In genomic region chr3:42880601-42881451, GRCh38 we compare ENCODE assay signal across 1 cellular context.
TF ChIP-seq lines count a peak whose summit lies in the region.

No MANE protein-coding gene starts in this region.

TF ChIP-seq in WTC11, 78 proteins besides CTCF, POLR2A, EP300 and RAD21 (continued from another document):
- no peak for TF ChIP-seq AR (CRISPR knock-in tag; IDR thresholded peaks at IDR 0.05)
- TF ChIP-seq GRHL2 (CRISPR knock-in tag; IDR thresholded peaks at IDR 0.05; ENCODE audit: insufficient replicate concordance, severe bottlenecking) = no peak
- TF ChIP-seq NR1H2 (CRISPR knock-in tag; IDR thresholded peaks at IDR 0.05) = no peak
- no peak for TF ChIP-seq RORB (CRISPR knock-in tag; IDR thresholded peaks at IDR 0.05)
- TF ChIP-seq ZNF263 (CRISPR knock-in tag; IDR thresholded peaks at IDR 0.05; ENCODE audit: low read depth) = no peak
- no peak for TF ChIP-seq TCF7 (CRISPR knock-in tag; IDR thresholded peaks at IDR 0.05; ENCODE audit: low read depth)
- TF ChIP-seq CBFB (CRISPR knock-in tag; IDR thresholded peaks at IDR 0.05; ENCODE audit: low read depth) = no peak
- no peak for TF ChIP-seq NR3C1 (CRISPR knock-in tag; conservative IDR thresholded peaks at IDR 0.05; ENCODE audit: low read depth)
- TF ChIP-seq, protein P1, sequence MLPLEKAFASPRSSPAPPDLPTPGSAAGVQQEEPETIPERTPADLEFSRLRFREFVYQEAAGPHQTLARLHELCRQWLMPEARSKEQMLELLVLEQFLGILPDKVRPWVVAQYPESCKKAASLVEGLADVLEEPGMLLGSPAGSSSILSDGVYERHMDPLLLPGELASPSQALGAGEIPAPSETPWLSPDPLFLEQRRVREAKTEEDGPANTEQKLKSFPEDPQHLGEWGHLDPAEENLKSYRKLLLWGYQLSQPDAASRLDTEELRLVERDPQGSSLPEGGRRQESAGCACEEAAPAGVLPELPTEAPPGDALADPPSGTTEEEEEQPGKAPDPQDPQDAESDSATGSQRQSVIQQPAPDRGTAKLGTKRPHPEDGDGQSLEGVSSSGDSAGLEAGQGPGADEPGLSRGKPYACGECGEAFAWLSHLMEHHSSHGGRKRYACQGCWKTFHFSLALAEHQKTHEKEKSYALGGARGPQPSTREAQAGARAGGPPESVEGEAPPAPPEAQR (CRISPR knock-in tag; IDR thresholded peaks at IDR 0.05) = no peak
- TF ChIP-seq, protein P2, sequence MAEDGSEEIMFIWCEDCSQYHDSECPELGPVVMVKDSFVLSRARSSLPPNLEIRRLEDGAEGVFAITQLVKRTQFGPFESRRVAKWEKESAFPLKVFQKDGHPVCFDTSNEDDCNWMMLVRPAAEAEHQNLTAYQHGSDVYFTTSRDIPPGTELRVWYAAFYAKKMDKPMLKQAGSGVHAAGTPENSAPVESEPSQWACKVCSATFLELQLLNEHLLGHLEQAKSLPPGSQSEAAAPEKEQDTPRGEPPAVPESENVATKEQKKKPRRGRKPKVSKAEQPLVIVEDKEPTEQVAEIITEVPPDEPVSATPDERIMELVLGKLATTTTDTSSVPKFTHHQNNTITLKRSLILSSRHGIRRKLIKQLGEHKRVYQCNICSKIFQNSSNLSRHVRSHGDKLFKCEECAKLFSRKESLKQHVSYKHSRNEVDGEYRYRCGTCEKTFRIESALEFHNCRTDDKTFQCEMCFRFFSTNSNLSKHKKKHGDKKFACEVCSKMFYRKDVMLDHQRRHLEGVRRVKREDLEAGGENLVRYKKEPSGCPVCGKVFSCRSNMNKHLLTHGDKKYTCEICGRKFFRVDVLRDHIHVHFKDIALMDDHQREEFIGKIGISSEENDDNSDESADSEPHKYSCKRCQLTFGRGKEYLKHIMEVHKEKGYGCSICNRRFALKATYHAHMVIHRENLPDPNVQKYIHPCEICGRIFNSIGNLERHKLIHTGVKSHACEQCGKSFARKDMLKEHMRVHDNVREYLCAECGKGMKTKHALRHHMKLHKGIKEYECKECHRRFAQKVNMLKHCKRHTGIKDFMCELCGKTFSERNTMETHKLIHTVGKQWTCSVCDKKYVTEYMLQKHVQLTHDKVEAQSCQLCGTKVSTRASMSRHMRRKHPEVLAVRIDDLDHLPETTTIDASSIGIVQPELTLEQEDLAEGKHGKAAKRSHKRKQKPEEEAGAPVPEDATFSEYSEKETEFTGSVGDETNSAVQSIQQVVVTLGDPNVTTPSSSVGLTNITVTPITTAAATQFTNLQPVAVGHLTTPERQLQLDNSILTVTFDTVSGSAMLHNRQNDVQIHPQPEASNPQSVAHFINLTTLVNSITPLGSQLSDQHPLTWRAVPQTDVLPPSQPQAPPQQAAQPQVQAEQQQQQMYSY (CRISPR knock-in tag; IDR thresholded peaks at IDR 0.05) = no peak
- no peak for TF ChIP-seq EMX1 (CRISPR knock-in tag; IDR thresholded peaks at IDR 0.05)
- TF ChIP-seq, protein P3, sequence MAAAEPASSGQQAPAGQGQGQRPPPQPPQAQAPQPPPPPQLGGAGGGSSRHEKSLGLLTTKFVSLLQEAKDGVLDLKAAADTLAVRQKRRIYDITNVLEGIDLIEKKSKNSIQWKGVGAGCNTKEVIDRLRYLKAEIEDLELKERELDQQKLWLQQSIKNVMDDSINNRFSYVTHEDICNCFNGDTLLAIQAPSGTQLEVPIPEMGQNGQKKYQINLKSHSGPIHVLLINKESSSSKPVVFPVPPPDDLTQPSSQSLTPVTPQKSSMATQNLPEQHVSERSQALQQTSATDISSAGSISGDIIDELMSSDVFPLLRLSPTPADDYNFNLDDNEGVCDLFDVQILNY (CRISPR knock-in tag; IDR thresholded peaks at IDR 0.05) = 0 out of 2 replicates have a peak, but pooled peaks have one; percentile 25
- TF ChIP-seq AFF4 (CRISPR knock-in tag; IDR thresholded peaks at IDR 0.05; ENCODE audit: borderline replicate concordance) = no peak
- TF ChIP-seq JAZF1 (CRISPR knock-in tag; IDR thresholded peaks at IDR 0.05) = no peak
- TF ChIP-seq, protein P4, sequence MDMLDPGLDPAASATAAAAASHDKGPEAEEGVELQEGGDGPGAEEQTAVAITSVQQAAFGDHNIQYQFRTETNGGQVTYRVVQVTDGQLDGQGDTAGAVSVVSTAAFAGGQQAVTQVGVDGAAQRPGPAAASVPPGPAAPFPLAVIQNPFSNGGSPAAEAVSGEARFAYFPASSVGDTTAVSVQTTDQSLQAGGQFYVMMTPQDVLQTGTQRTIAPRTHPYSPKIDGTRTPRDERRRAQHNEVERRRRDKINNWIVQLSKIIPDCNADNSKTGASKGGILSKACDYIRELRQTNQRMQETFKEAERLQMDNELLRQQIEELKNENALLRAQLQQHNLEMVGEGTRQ (CRISPR knock-in tag; IDR thresholded peaks at IDR 0.05) = no peak
- TF ChIP-seq, protein P5, sequence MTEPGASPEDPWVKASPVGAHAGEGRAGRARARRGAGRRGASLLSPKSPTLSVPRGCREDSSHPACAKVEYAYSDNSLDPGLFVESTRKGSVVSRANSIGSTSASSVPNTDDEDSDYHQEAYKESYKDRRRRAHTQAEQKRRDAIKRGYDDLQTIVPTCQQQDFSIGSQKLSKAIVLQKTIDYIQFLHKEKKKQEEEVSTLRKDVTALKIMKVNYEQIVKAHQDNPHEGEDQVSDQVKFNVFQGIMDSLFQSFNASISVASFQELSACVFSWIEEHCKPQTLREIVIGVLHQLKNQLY (CRISPR knock-in tag; IDR thresholded peaks at IDR 0.05) = no peak
- TF ChIP-seq, protein P6, sequence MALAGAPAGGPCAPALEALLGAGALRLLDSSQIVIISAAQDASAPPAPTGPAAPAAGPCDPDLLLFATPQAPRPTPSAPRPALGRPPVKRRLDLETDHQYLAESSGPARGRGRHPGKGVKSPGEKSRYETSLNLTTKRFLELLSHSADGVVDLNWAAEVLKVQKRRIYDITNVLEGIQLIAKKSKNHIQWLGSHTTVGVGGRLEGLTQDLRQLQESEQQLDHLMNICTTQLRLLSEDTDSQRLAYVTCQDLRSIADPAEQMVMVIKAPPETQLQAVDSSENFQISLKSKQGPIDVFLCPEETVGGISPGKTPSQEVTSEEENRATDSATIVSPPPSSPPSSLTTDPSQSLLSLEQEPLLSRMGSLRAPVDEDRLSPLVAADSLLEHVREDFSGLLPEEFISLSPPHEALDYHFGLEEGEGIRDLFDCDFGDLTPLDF (CRISPR knock-in tag; IDR thresholded peaks at IDR 0.05) = 0 out of 2 replicates have a peak, but pooled peaks have one; percentile 25
- TF ChIP-seq GABPB1 (CRISPR knock-in tag; IDR thresholded peaks at IDR 0.05) = peak; percentile 65
- TF ChIP-seq, protein P7, sequence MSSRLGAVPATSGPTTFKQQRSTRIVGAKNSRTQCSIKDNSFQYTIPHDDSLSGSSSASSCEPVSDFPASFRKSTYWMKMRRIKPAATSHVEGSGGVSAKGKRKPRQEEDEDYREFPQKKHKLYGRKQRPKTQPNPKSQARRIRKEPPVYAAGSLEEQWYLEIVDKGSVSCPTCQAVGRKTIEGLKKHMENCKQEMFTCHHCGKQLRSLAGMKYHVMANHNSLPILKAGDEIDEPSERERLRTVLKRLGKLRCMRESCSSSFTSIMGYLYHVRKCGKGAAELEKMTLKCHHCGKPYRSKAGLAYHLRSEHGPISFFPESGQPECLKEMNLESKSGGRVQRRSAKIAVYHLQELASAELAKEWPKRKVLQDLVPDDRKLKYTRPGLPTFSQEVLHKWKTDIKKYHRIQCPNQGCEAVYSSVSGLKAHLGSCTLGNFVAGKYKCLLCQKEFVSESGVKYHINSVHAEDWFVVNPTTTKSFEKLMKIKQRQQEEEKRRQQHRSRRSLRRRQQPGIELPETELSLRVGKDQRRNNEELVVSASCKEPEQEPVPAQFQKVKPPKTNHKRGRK (CRISPR knock-in tag; IDR thresholded peaks at IDR 0.05; ENCODE audit: borderline replicate concordance) = no peak
- TF ChIP-seq SP1 (CRISPR knock-in tag; conservative IDR thresholded peaks at IDR 0.05) = peak; percentile 73
- TF ChIP-seq, protein P8, sequence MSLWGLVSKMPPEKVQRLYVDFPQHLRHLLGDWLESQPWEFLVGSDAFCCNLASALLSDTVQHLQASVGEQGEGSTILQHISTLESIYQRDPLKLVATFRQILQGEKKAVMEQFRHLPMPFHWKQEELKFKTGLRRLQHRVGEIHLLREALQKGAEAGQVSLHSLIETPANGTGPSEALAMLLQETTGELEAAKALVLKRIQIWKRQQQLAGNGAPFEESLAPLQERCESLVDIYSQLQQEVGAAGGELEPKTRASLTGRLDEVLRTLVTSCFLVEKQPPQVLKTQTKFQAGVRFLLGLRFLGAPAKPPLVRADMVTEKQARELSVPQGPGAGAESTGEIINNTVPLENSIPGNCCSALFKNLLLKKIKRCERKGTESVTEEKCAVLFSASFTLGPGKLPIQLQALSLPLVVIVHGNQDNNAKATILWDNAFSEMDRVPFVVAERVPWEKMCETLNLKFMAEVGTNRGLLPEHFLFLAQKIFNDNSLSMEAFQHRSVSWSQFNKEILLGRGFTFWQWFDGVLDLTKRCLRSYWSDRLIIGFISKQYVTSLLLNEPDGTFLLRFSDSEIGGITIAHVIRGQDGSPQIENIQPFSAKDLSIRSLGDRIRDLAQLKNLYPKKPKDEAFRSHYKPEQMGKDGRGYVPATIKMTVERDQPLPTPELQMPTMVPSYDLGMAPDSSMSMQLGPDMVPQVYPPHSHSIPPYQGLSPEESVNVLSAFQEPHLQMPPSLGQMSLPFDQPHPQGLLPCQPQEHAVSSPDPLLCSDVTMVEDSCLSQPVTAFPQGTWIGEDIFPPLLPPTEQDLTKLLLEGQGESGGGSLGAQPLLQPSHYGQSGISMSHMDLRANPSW (CRISPR knock-in tag; conservative IDR thresholded peaks at IDR 0.05; ENCODE audit: low read depth) = no peak
- no peak for TF ChIP-seq ZNF219 (CRISPR knock-in tag; IDR thresholded peaks at IDR 0.05; ENCODE audit: borderline replicate concordance)
